In genomic region chr22:35705141-35705540, GRCh38 we compare ENCODE assay signal across 20 cellular contexts. TPM values are rescaled to one million over a fixed set of nuclear protein-coding genes. Genes with fewer than 3 reads are reported as not detected.
DNase-seq lines count a peak whose midpoint lies in the region; ATAC-seq, FAIRE-seq and TF ChIP-seq lines count a peak whose summit lies in the region.
"Had no signal": no experiment of that assay in that cellular context is flagged by ENCODE, and none has a peak within 500 bp of the region (broad histone marks: within the 10 kb centered on the region; RNA-seq: fewer than 3 reads in every experiment).

No MANE protein-coding gene starts in this region.

- no peak overlapping the region for H2AFZ ChIP-seq in astrocyte (ENCODE audit: low read depth, low read length)

- no peaks in the 10 kb centered on the region for H3K9me3 ChIP-seq in astrocyte (ENCODE audit: insufficient read depth, low read depth, low read length)
- H3K9me3 ChIP-seq: left ventricle myocardium inferior, thoracic aorta had no signal

- H3K4me3 Mint-ChIP-seq in stimulated activated naive CD8-positive, alpha-beta T cell treated with anti-CD3 and anti-CD28 coated beads, Interleukin-15, Interleukin-2, amounts not matched to agents 100 ng/mL and 50 ng/mL, for 24 hours = no peak overlapping the region
- H3K4me3 Mint-ChIP-seq in astrocyte (ENCODE audit: unreplicated experiment) = no peak overlapping the region
- no peak overlapping the region for H3K4me3 Mint-ChIP-seq in mesothelial cell of epicardium
- no peak overlapping the region for H3K4me3 Mint-ChIP-seq in activated naive CD8-positive, alpha-beta T cell treated with anti-CD3 and anti-CD28 coated beads, Interleukin-2, amount 50 U/mL, for 24 hours
- H3K4me3 Mint-ChIP-seq: activated B cell treated with CpG ODN at 0.5 μM for 24 hours, neural crest cell had no signal

- H3K9me3 Mint-ChIP-seq in stimulated activated naive CD8-positive, alpha-beta T cell treated with anti-CD3 and anti-CD28 coated beads, Interleukin-15, Interleukin-2, amounts not matched to agents 100 ng/mL and 50 ng/mL, for 24 hours = no peaks in the 10 kb centered on the region
- H3K9me3 Mint-ChIP-seq in astrocyte (ENCODE audit: unreplicated experiment) = no peaks in the 10 kb centered on the region
- no peaks in the 10 kb centered on the region for H3K9me3 Mint-ChIP-seq in mesothelial cell of epicardium
- H3K9me3 Mint-ChIP-seq in activated naive CD8-positive, alpha-beta T cell treated with anti-CD3 and anti-CD28 coated beads, Interleukin-2, amount 50 U/mL, for 24 hours = no peaks in the 10 kb centered on the region
- H3K9me3 Mint-ChIP-seq: activated B cell treated with CpG ODN at 0.5 μM for 24 hours, neural crest cell had no signal

- H3K9ac ChIP-seq in astrocyte (ENCODE audit: low read length) = no peak overlapping the region

- FAIRE-seq in astrocyte (lab: Jason Lieb, UNC) = peak; percentile 50
- FAIRE-seq: A204.1 had no signal

- H4K20me1 ChIP-seq in astrocyte (ENCODE audit: insufficient read depth, low read length) = no peaks in the 10 kb centered on the region

- H3K27ac Mint-ChIP-seq in stimulated activated naive CD8-positive, alpha-beta T cell treated with anti-CD3 and anti-CD28 coated beads, Interleukin-15, Interleukin-2, amounts not matched to agents 100 ng/mL and 50 ng/mL, for 24 hours = peak overlapping the region; percentile 31
- no peak overlapping the region for H3K27ac Mint-ChIP-seq in astrocyte (ENCODE audit: unreplicated experiment)
- H3K27ac Mint-ChIP-seq in mesothelial cell of epicardium = no peak overlapping the region
- H3K27ac Mint-ChIP-seq in activated naive CD8-positive, alpha-beta T cell treated with anti-CD3 and anti-CD28 coated beads, Interleukin-2, amount 50 U/mL, for 24 hours = no peak overlapping the region
- H3K27ac Mint-ChIP-seq: activated B cell treated with CpG ODN at 0.5 μM for 24 hours had no signal

- no peaks in the 10 kb centered on the region for H3K36me3 ChIP-seq in astrocyte (ENCODE audit: insufficient read depth, low read length)
- H3K36me3 ChIP-seq: left ventricle myocardium inferior, thoracic aorta had no signal

- no peaks in the 10 kb centered on the region for H3K79me2 ChIP-seq in astrocyte (ENCODE audit: insufficient read depth, low read length)

- no peaks in the 10 kb centered on the region for H3K4me1 Mint-ChIP-seq in stimulated activated naive CD8-positive, alpha-beta T cell treated with anti-CD3 and anti-CD28 coated beads, Interleukin-15, Interleukin-2, amounts not matched to agents 100 ng/mL and 50 ng/mL, for 24 hours (ENCODE audit: low read depth)
- H3K4me1 Mint-ChIP-seq in astrocyte (ENCODE audit: low read depth, unreplicated experiment) = no peaks in the 10 kb centered on the region
- peaks cover 3% of the 10 kb centered on the region for H3K4me1 Mint-ChIP-seq in mesothelial cell of epicardium
- no peaks in the 10 kb centered on the region for H3K4me1 Mint-ChIP-seq in activated naive CD8-positive, alpha-beta T cell treated with anti-CD3 and anti-CD28 coated beads, Interleukin-2, amount 50 U/mL, for 24 hours
- H3K4me1 Mint-ChIP-seq: activated B cell treated with CpG ODN at 0.5 μM for 24 hours, neural crest cell had no signal

- peaks cover 3% of the 10 kb centered on the region for H3K27me3 Mint-ChIP-seq in stimulated activated naive CD8-positive, alpha-beta T cell treated with anti-CD3 and anti-CD28 coated beads, Interleukin-15, Interleukin-2, amounts not matched to agents 100 ng/mL and 50 ng/mL, for 24 hours
- H3K27me3 Mint-ChIP-seq in astrocyte (ENCODE audit: low read depth, unreplicated experiment) (peaks cover 14% of the 10 kb centered on the region), mesothelial cell of epicardium (ENCODE audit: low read depth) (peaks cover 19% of the 10 kb centered on the region)
- no peaks in the 10 kb centered on the region for H3K27me3 Mint-ChIP-seq in activated naive CD8-positive, alpha-beta T cell treated with anti-CD3 and anti-CD28 coated beads, Interleukin-2, amount 50 U/mL, for 24 hours

- TF ChIP-seq CTCF in astrocyte (IDR thresholded peaks at IDR 0.05; ENCODE audit: insufficient read depth, low read depth, low read length) (no peak), foreskin keratinocyte (conservative IDR thresholded peaks at IDR 0.05) (no peak), mesothelial cell of epicardium (IDR thresholded peaks at IDR 0.05; ENCODE audit: unreplicated experiment) (no peak)

- no peaks in the 10 kb centered on the region for H3K36me3 Mint-ChIP-seq in stimulated activated naive CD8-positive, alpha-beta T cell treated with anti-CD3 and anti-CD28 coated beads, Interleukin-15, Interleukin-2, amounts not matched to agents 100 ng/mL and 50 ng/mL, for 24 hours (ENCODE audit: low read depth)
- H3K36me3 Mint-ChIP-seq in astrocyte (ENCODE audit: low read depth, unreplicated experiment) = no peaks in the 10 kb centered on the region
- no peaks in the 10 kb centered on the region for H3K36me3 Mint-ChIP-seq in mesothelial cell of epicardium
- no peaks in the 10 kb centered on the region for H3K36me3 Mint-ChIP-seq in activated naive CD8-positive, alpha-beta T cell treated with anti-CD3 and anti-CD28 coated beads, Interleukin-2, amount 50 U/mL, for 24 hours (ENCODE audit: low read depth)

- H3K4me3 ChIP-seq in astrocyte (ENCODE audit: insufficient read depth, low read depth, low read length) = no peak overlapping the region
- H3K4me3 ChIP-seq: dorsolateral prefrontal cortex, left ventricle myocardium inferior, SK-N-MC, skin epidermis, thoracic aorta had no signal

- ATAC-seq in stimulated activated naive CD8-positive, alpha-beta T cell treated with anti-CD3 and anti-CD28 coated beads, Interleukin-15, Interleukin-2, amounts not matched to agents 100 U/mL and 50 U/mL, for 24 hours = no peak
- ATAC-seq in foreskin keratinocyte (no peak), GM21390 (IDR thresholded peaks at IDR 0.05; ENCODE audit: unreplicated experiment) (no peak)
- ATAC-seq in activated naive CD8-positive, alpha-beta T cell treated with anti-CD3 and anti-CD28 coated beads, Interleukin-2, amount 50 U/mL, for 24 hours = no peak

- DNase-seq in stimulated activated naive CD8-positive, alpha-beta T cell treated with anti-CD3 and anti-CD28 coated beads, Interleukin-15, Interleukin-2, amounts not matched to agents 100 U/mL and 50 U/mL, for 24 hours = no peak
- DNase-seq in astrocyte (ENCODE audit: low read depth) (peak; percentile 79), foreskin keratinocyte (peak; percentile 31 to 59), mesothelial cell of epicardium (ENCODE audit: low spot score in 2 of 2, unreplicated experiment in 2 of 2) (no peak), cerebellum (ENCODE audit: low spot score) (no peak)
- DNase-seq in activated naive CD8-positive, alpha-beta T cell treated with anti-CD3 and anti-CD28 coated beads, Interleukin-2, amount 50 U/mL, for 24 hours = no peak
- DNase-seq: activated B cell treated with CpG ODN at 0.5 μM for 24 hours; activated CD8-positive, alpha-beta memory T cell treated with anti-CD3 and anti-CD28 coated beads, Interleukin-2, amount 50 U/mL, for 4 hours; activated naive CD4-positive, alpha-beta T cell treated with anti-CD3 and anti-CD28 coated beads, Interleukin-2, amount 50 U/mL, for 16 hours; dorsolateral prefrontal cortex; Kasumi-1; left ventricle myocardium inferior; NCI-H2029 treated with DMSO at 0.1 percent for 48 hours had no signal

- H3K4me1 ChIP-seq in astrocyte (ENCODE audit: insufficient read depth, low read length) (no peaks in the 10 kb centered on the region), foreskin keratinocyte (no peaks in the 10 kb centered on the region)
- H3K4me1 ChIP-seq: left ventricle myocardium inferior had no signal

- no peak overlapping the region for H3K4me2 ChIP-seq in astrocyte (ENCODE audit: low read length)

- H3K27ac ChIP-seq in astrocyte (ENCODE audit: low read depth, low read length) (no peak overlapping the region), foreskin keratinocyte (no peak overlapping the region)
- H3K27ac ChIP-seq: dorsolateral prefrontal cortex, left ventricle myocardium inferior, SK-N-MC, skin epidermis, thoracic aorta had no signal

- H3K27me3 ChIP-seq in astrocyte (ENCODE audit: insufficient read depth, low read length) = peaks cover 5% of the 10 kb centered on the region
- H3K27me3 ChIP-seq in foreskin keratinocyte = no peaks in the 10 kb centered on the region
- H3K27me3 ChIP-seq: dorsolateral prefrontal cortex had no signal

RNA-seq across cellular contexts. Expression of gene APOL5, which starts 12.5 kb away (rescaled TPM):
- total RNA-seq in astrocyte (not detected in 2 replicates), foreskin keratinocyte (not detected in 2 replicates), mesothelial cell of epicardium (not detected in 3 replicates), cerebellum (not detected)
- polyA plus RNA-seq in foreskin keratinocyte = not detected in 2 replicates
- total RNA-seq: activated B cell treated with CpG ODN at 0.5 μM for 24 hours, left ventricle myocardium inferior, neural crest cell, thoracic aorta had no signal

RNA-seq across cellular contexts. Expression of gene APOL6, which starts 56.9 kb away (rescaled TPM):
- total RNA-seq in astrocyte = 5.9 and 7.6 TPM in 2 replicates
- total RNA-seq in foreskin keratinocyte = 11.7 and 14.9 TPM in 2 replicates
- polyA plus RNA-seq in foreskin keratinocyte = 2.8 and 3.0 TPM in 2 replicates
- total RNA-seq in mesothelial cell of epicardium = 1.1 to 1.2 TPM (median 1.2 TPM) in 3 replicates
- total RNA-seq in cerebellum = 1.2 TPM
- total RNA-seq: neural crest cell had no signal

Comparison
In these comparisons a context has a peak if more than half of its experiments do, and no peak if none do; other contexts are left out.
1. DNase-seq: peak in astrocyte (single experiment) and foreskin keratinocyte (2 of 2); none in stimulated activated naive CD8-positive, alpha-beta T cell treated with anti-CD3 and anti-CD28 coated beads, Interleukin-15, Interleukin-2, amounts not matched to agents 100 U/mL and 50 U/mL, for 24 hours (single experiment), mesothelial cell of epicardium (0 of 2), activated naive CD8-positive, alpha-beta T cell treated with anti-CD3 and anti-CD28 coated beads, Interleukin-2, amount 50 U/mL, for 24 hours (single experiment) and cerebellum (single experiment).